Comparison of ENCODE assay signal across 17 cellular contexts in the genomic region with DNA sequence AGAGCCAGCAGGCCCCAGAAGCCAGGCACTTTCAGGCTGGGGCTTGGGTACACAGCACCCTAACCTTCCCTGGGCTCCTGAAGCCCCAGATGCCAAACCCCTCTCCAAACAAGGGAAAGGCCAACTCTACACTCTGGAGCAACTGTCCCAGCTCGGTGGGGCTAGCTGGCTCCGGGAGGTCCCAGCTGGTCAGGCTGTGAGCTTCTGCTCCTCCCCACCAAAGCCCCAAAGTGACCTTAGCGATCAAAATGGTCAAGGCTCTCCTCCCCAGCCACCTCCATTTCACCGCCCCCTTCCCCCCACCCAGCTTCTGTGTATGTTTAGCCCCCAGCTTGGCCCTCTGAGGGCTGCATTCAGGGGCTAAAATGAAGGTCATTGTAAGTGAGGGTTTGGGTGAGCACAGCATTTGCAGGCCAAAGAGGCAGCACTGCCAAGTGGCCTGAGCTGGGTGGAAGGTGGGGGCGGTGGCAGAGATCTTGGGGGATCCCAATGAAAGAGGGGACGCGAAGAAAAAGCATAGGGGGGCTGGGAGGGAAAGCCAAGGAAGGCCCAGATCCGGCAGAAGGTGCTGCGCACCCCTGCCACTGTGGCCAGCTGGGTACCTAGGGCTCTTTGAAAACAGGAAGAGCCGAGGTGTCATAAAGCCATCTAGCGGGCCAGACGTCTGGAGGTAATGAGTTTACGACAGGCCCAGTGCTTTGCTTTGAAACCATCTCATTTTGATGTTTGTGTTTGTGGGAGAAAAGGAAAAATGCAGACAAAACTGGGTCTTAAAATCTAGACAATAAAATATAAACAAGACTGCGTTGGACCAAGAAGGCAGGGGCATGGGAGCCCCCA. TPM values are rescaled to one million over a fixed set of nuclear protein-coding genes. Genes with fewer than 3 reads are reported as not detected.
A peak's percentile ranks its signal among the peaks of the same experiment; 100 is the strongest.
DNase-seq lines count a peak whose midpoint lies in the region; ATAC-seq, FAIRE-seq and TF ChIP-seq lines count a peak whose summit lies in the region.
"Had no signal": no experiment of that assay in that cellular context is flagged by ENCODE, and none has a peak within 500 bp of the region (broad histone marks: within the 10 kb centered on the region; RNA-seq: fewer than 3 reads in every experiment).

No MANE protein-coding gene starts in this region.

- H3K27me3 ChIP-seq in HepG2 (ENCODE audit: control insufficient read depth in 1 of 2, insufficient read depth in 2 of 2, low read length in 2 of 2) (peaks cover 15 to 83% of the 10 kb centered on the region in 2 experiments), right lobe of liver (peaks cover 25 to 71% of the 10 kb centered on the region in 2 donors), vagina (peaks cover 3% of the 10 kb centered on the region)

- intact Hi-C loops in HepG2 (cut with micrococcal nuclease; ENCODE audit: unreplicated experiment) (loop anchor here (2.0 kb wide), 1 partner anchor 1023 kb away; no protein-coding TSS in a partner anchor), right lobe of liver (cut with DNase I) (loop anchor here (10.0 kb wide), 2 partner anchors 689 to 709 kb away; no protein-coding TSS in a partner anchor), kidney (cut with DNase I) (loop anchor here (10.0 kb wide), 2 partner anchors 519 to 1029 kb away; no protein-coding TSS in a partner anchor), vagina (cut with DNase I) (loop anchor here (5.0 to 10.0 kb wide), 2 partner anchors 512 to 1019 kb away; no protein-coding TSS in a partner anchor)

- ATAC-seq in HepG2 (peak; percentile 42), right lobe of liver (no peak), HG02938 (IDR thresholded peaks at IDR 0.05; ENCODE audit: unreplicated experiment) (no peak)

- CTCF ChIA-PET in HepG2 (lab: Yijun Ruan, JAX; ENCODE audit: low intra/inter-chr PET ratio, low total read pairs): no interaction called here

- no peaks in the 10 kb centered on the region for H3K79me2 ChIP-seq in HepG2 (ENCODE audit: insufficient read depth, low read length)

- H3K27ac ChIP-seq in HepG2 (ENCODE audit: extremely low read length, insufficient read depth, low read length) (no peak overlapping the region), right lobe of liver (no peak overlapping the region), kidney (ENCODE audit: low read depth in 2 of 2, low read length in 2 of 2) (peak overlapping the region; percentile 91 to 95), vagina (peak overlapping the region; percentile 77)

- H3K9ac ChIP-seq in HepG2 (ENCODE audit: insufficient read depth, low read depth, low read length) (no peak overlapping the region), kidney (ENCODE audit: low read length in 2 of 2) (peak overlapping the region; percentile 59 to 86)

- WGBS in HepG2 (ENCODE audit: low lambda C conversion rate): 3% methylated on average over 14 of the region's 14 CpGs
- WGBS in right lobe of liver (ENCODE audit: insufficient coverage, low coverage, low lambda C conversion rate, missing lambda C conversion rate): 10% methylated on average over 12 of the region's 14 CpGs

- TF ChIP-seq POLR2A in HepG2 (IDR thresholded peaks at IDR 0.05; ENCODE audit: insufficient read depth in 1 of 2, low read depth in 2 of 2, low read length in 2 of 2) (no peak), right lobe of liver (IDR thresholded peaks at IDR 0.05) (no peak), vagina (IDR thresholded peaks at IDR 0.05) (no peak)

- in situ Hi-C loops in HepG2 (cut with HindIII; ENCODE audit: extremely low pct_ligation_motif_present, low pct_unique_long_range_greater_than_20kb): loop anchor here (5.0 kb wide), 4 partner anchors 427 to 1022 kb away; no protein-coding TSS in a partner anchor

- no peak for FAIRE-seq in HepG2 (lab: Jason Lieb, UNC)
- no peak for FAIRE-seq in kidney (lab: Jason Lieb, UNC)
- FAIRE-seq: RCC 7860 had no signal

- no peaks in the 10 kb centered on the region for H3K9me3 ChIP-seq in HepG2 (ENCODE audit: low read length)
- H3K9me3 ChIP-seq in right lobe of liver: no peaks in the 10 kb centered on the region
- no peaks in the 10 kb centered on the region for H3K9me3 ChIP-seq in kidney (ENCODE audit: control insufficient read depth in 1 of 2, low read length in 2 of 2)
- H3K9me3 ChIP-seq in vagina: no peaks in the 10 kb centered on the region

- no peak overlapping the region for H2AFZ ChIP-seq in HepG2 (ENCODE audit: low read length)

- H3K36me3 ChIP-seq in HepG2 (replicated peaks in 1 of 2; ENCODE audit: control insufficient read depth in 1 of 2, insufficient read depth in 2 of 2, low read length in 2 of 2): no peaks in the 10 kb centered on the region
- no peaks in the 10 kb centered on the region for H3K36me3 ChIP-seq in right lobe of liver
- H3K36me3 ChIP-seq in kidney (ENCODE audit: control insufficient read depth in 1 of 2, insufficient read depth in 2 of 2, low read length in 2 of 2): no peaks in the 10 kb centered on the region
- no peaks in the 10 kb centered on the region for H3K36me3 ChIP-seq in vagina

- no peak for TF ChIP-seq RAD21 in HepG2 (CRISPR knock-in tag; IDR thresholded peaks at IDR 0.05)

- TF ChIP-seq CTCF in HepG2 (CRISPR knock-in tag; IDR thresholded peaks at IDR 0.05): no peak
- no peak for TF ChIP-seq CTCF in right lobe of liver (IDR thresholded peaks at IDR 0.05)
- no peak for TF ChIP-seq CTCF in kidney (IDR thresholded peaks at IDR 0.05; ENCODE audit: borderline replicate concordance, extremely low read depth, insufficient read depth)
- TF ChIP-seq CTCF in vagina (IDR thresholded peaks at IDR 0.05): no peak

- no TSS peak for BruUV-seq in HepG2 (replicated peaks; lab: Mats Ljungman, UMichigan)

- H4K20me1 ChIP-seq in HepG2 (ENCODE audit: insufficient read depth, low read length): no peaks in the 10 kb centered on the region; the same call in 1 of the 2 replicates

- TF ChIP-seq EP300 in HepG2 (IDR thresholded peaks at IDR 0.05; ENCODE audit: low read depth in 2 of 2, low read length in 2 of 2) (no peak), HepG2 (CRISPR knock-in tag; IDR thresholded peaks at IDR 0.05; ENCODE audit: borderline replicate concordance) (no peak)

- POLR2A ChIA-PET in HepG2 (lab: Yijun Ruan, JAX): no interaction called here

- no peak overlapping the region for H3K4me3 ChIP-seq in HepG2 (replicated peaks in 1 of 3; ENCODE audit: insufficient read depth in 1 of 3, low read depth in 2 of 3, low read length in 3 of 3)
- no peak overlapping the region for H3K4me3 ChIP-seq in right lobe of liver
- H3K4me3 ChIP-seq in kidney (ENCODE audit: low read length in 2 of 2): peak overlapping the region in 1 of 2 donors; percentile 72
- peak overlapping the region in 1 of 2 donors; percentile 33 for H3K4me3 ChIP-seq in vagina

- no peaks in the 10 kb centered on the region for H3K4me1 ChIP-seq in HepG2 (ENCODE audit: insufficient read depth, low read length)
- H3K4me1 ChIP-seq in right lobe of liver: peaks cover 0 to 9% (median 0%) of the 10 kb centered on the region in 4 donors
- peaks cover 6 to 10% of the 10 kb centered on the region in 2 donors for H3K4me1 ChIP-seq in kidney (ENCODE audit: control insufficient read depth in 1 of 2, insufficient read depth in 1 of 2, low read depth in 1 of 2, low read length in 2 of 2)
- H3K4me1 ChIP-seq in vagina: peaks cover 11% of the 10 kb centered on the region

- DNase-seq in HepG2 (ENCODE audit: low spot score) (no peak), right lobe of liver (no peak), kidney (peak; percentile 75), vagina (ENCODE audit: extremely low spot score in 2 of 2) (no peak), activated T-cell treated with anti-CD3 and anti-CD28 coated beads for 4 hours (no peak)
- DNase-seq: activated CD4-positive, alpha-beta T cell treated with anti-CD3 and anti-CD28 coated beads, Interleukin-2, amount 50 U/mL, for 4 hours; activated naive CD8-positive, alpha-beta T cell treated with anti-CD3 and anti-CD28 coated beads for 36 hours; CD4-positive, alpha-beta T cell; DND-41; IMR-90; NCI-H526 treated with DMSO at 0.1 percent for 48 hours; retina had no signal

- no peak overlapping the region for H3K4me2 ChIP-seq in HepG2 (ENCODE audit: low read depth, low read length)

RNA-seq across cellular contexts. Expression of a gene that starts 2.9 kb away (rescaled TPM):
- total RNA-seq in HepG2 (2016; rRNA removed; fragmentation: Illumina TruSeq; extraction: Trizol) (not detected in 2 replicates), right lobe of liver (under 1 TPM in 1 of 6 experiments, not detected in 5; 0.25 TPM), kidney (36.5 TPM), vagina (12.5 TPM)
- not detected in 2 replicates for total RNA-seq in HepG2 (2016; cell fraction: cytosol; rRNA removed; fragmentation: Illumina TruSeq; extraction: Trizol; ENCODE audit: low read depth)
- total RNA-seq in HepG2 (2016; cell fraction: insoluble cytoplasmic fraction; rRNA removed; fragmentation: Illumina TruSeq; extraction: Trizol): not detected in 2 replicates
- total RNA-seq in HepG2 (2016; cell fraction: membrane; rRNA removed; fragmentation: Illumina TruSeq; extraction: Trizol): not detected in 2 replicates
- not detected in 2 replicates for total RNA-seq in HepG2 (2016; cell fraction: nucleus; rRNA removed; fragmentation: Illumina TruSeq; extraction: Trizol)
- polyA plus RNA-seq in HepG2 (2011; rRNA removed) (not detected in 2 replicates), kidney (ENCODE audit: insufficient read depth, low read depth, low replicate concordance) (36.4 TPM)
- not detected in 2 replicates for polyA plus RNA-seq in HepG2 (2011; cell fraction: cytosol; rRNA removed)
- not detected in 2 replicates for polyA plus RNA-seq in HepG2 (2011; cell fraction: nucleus; rRNA removed)
- polyA plus RNA-seq in HepG2 (2012): not detected in 2 replicates
- not detected in 2 replicates for polyA plus RNA-seq in HepG2 (2016; cell fraction: cytosol; fragmentation: Illumina TruSeq; extraction: Trizol; ENCODE audit: low read depth)
- not detected in 2 replicates for polyA plus RNA-seq in HepG2 (2016; cell fraction: insoluble cytoplasmic fraction; fragmentation: Illumina TruSeq; extraction: Trizol; ENCODE audit: low read depth)
- not detected in 2 replicates for polyA plus RNA-seq in HepG2 (2016; cell fraction: membrane; fragmentation: Illumina TruSeq; extraction: Trizol; ENCODE audit: low read depth)
- not detected in 2 replicates for polyA plus RNA-seq in HepG2 (2016; cell fraction: nucleus; fragmentation: Illumina TruSeq; extraction: Trizol; ENCODE audit: insufficient read depth, low read depth)
- 0.61 TPM in 1 of 2 replicates, not detected in the other for polyA minus RNA-seq in HepG2 (2011; rRNA and poly(A)+ RNA removed; ENCODE audit: low replicate concordance)
- polyA minus RNA-seq in HepG2 (2011; cell fraction: cytosol; rRNA and poly(A)+ RNA removed): not detected in 2 replicates
- polyA minus RNA-seq in HepG2 (2011; cell fraction: nucleus; rRNA and poly(A)+ RNA removed): not detected in 2 replicates
- total RNA-seq: activated naive CD8-positive, alpha-beta T cell treated with anti-CD3 and anti-CD28 coated beads for 36 hours; CD4-positive, alpha-beta T cell; IMR-90; natural killer cell treated with Interleukin-12 subunit alpha and Interleukin-12 subunit beta and Interleukin-15 and Interleukin-18, amount 100 ng/mL, for 72 hours had no signal
- polyA plus RNA-seq: AG04450, IMR-90 had no signal

RNA-seq across cellular contexts. Expression of a gene that starts 4.1 kb away (rescaled TPM):
- total RNA-seq in HepG2 (2016; rRNA removed; fragmentation: Illumina TruSeq; extraction: Trizol) (not detected in 2 replicates), right lobe of liver (under 1 TPM in 1 of 6 experiments, not detected in 5; 0.74 TPM), kidney (76.5 TPM), vagina (10.3 TPM)
- not detected in 2 replicates for total RNA-seq in HepG2 (2016; cell fraction: cytosol; rRNA removed; fragmentation: Illumina TruSeq; extraction: Trizol; ENCODE audit: low read depth)
- not detected in 2 replicates for total RNA-seq in HepG2 (2016; cell fraction: insoluble cytoplasmic fraction; rRNA removed; fragmentation: Illumina TruSeq; extraction: Trizol)
- total RNA-seq in HepG2 (2016; cell fraction: membrane; rRNA removed; fragmentation: Illumina TruSeq; extraction: Trizol): not detected in 2 replicates
- not detected in 2 replicates for total RNA-seq in HepG2 (2016; cell fraction: nucleus; rRNA removed; fragmentation: Illumina TruSeq; extraction: Trizol)
- polyA plus RNA-seq in HepG2 (2011; rRNA removed) (not detected in 2 replicates), kidney (ENCODE audit: insufficient read depth, low read depth, low replicate concordance) (122 TPM)
- not detected in 2 replicates for polyA plus RNA-seq in HepG2 (2011; cell fraction: cytosol; rRNA removed)
- polyA plus RNA-seq in HepG2 (2011; cell fraction: nucleus; rRNA removed): not detected in 2 replicates
- not detected in 2 replicates for polyA plus RNA-seq in HepG2 (2012)
- not detected in 2 replicates for polyA plus RNA-seq in HepG2 (2016; cell fraction: cytosol; fragmentation: Illumina TruSeq; extraction: Trizol; ENCODE audit: low read depth)
- polyA plus RNA-seq in HepG2 (2016; cell fraction: insoluble cytoplasmic fraction; fragmentation: Illumina TruSeq; extraction: Trizol; ENCODE audit: low read depth): not detected in 2 replicates
- polyA plus RNA-seq in HepG2 (2016; cell fraction: membrane; fragmentation: Illumina TruSeq; extraction: Trizol; ENCODE audit: low read depth): not detected in 2 replicates
- not detected in 2 replicates for polyA plus RNA-seq in HepG2 (2016; cell fraction: nucleus; fragmentation: Illumina TruSeq; extraction: Trizol; ENCODE audit: insufficient read depth, low read depth)
- not detected in 2 replicates for polyA minus RNA-seq in HepG2 (2011; rRNA and poly(A)+ RNA removed; ENCODE audit: low replicate concordance)
- not detected in 2 replicates for polyA minus RNA-seq in HepG2 (2011; cell fraction: cytosol; rRNA and poly(A)+ RNA removed)
- not detected in 2 replicates for polyA minus RNA-seq in HepG2 (2011; cell fraction: nucleus; rRNA and poly(A)+ RNA removed)
- total RNA-seq: activated naive CD8-positive, alpha-beta T cell treated with anti-CD3 and anti-CD28 coated beads for 36 hours; CD4-positive, alpha-beta T cell; IMR-90; natural killer cell treated with Interleukin-12 subunit alpha and Interleukin-12 subunit beta and Interleukin-15 and Interleukin-18, amount 100 ng/mL, for 72 hours had no signal
- polyA plus RNA-seq: AG04450, IMR-90 had no signal

RNA-seq across cellular contexts. Expression of a gene that starts 8.9 kb away (rescaled TPM):
- total RNA-seq in HepG2 (2016; rRNA removed; fragmentation: Illumina TruSeq; extraction: Trizol): not detected in 2 replicates
- not detected in 2 replicates for total RNA-seq in HepG2 (2016; cell fraction: cytosol; rRNA removed; fragmentation: Illumina TruSeq; extraction: Trizol; ENCODE audit: low read depth)
- total RNA-seq in HepG2 (2016; cell fraction: insoluble cytoplasmic fraction; rRNA removed; fragmentation: Illumina TruSeq; extraction: Trizol): not detected in 2 replicates
- not detected in 2 replicates for total RNA-seq in HepG2 (2016; cell fraction: membrane; rRNA removed; fragmentation: Illumina TruSeq; extraction: Trizol)
- total RNA-seq in HepG2 (2016; cell fraction: nucleus; rRNA removed; fragmentation: Illumina TruSeq; extraction: Trizol): not detected in 2 replicates
- polyA plus RNA-seq in HepG2 (2011; rRNA removed): not detected in 2 replicates
- polyA plus RNA-seq in HepG2 (2011; cell fraction: cytosol; rRNA removed): not detected in 2 replicates
- not detected in 2 replicates for polyA plus RNA-seq in HepG2 (2011; cell fraction: nucleus; rRNA removed)
- polyA plus RNA-seq in HepG2 (2012): not detected in 2 replicates
- not detected in 2 replicates for polyA plus RNA-seq in HepG2 (2016; cell fraction: cytosol; fragmentation: Illumina TruSeq; extraction: Trizol; ENCODE audit: low read depth)
- polyA plus RNA-seq in HepG2 (2016; cell fraction: insoluble cytoplasmic fraction; fragmentation: Illumina TruSeq; extraction: Trizol; ENCODE audit: low read depth): not detected in 2 replicates
- polyA plus RNA-seq in HepG2 (2016; cell fraction: membrane; fragmentation: Illumina TruSeq; extraction: Trizol; ENCODE audit: low read depth): not detected in 2 replicates
- polyA plus RNA-seq in HepG2 (2016; cell fraction: nucleus; fragmentation: Illumina TruSeq; extraction: Trizol; ENCODE audit: insufficient read depth, low read depth): not detected in 2 replicates
- not detected in 2 replicates for polyA minus RNA-seq in HepG2 (2011; rRNA and poly(A)+ RNA removed; ENCODE audit: low replicate concordance)
- polyA minus RNA-seq in HepG2 (2011; cell fraction: cytosol; rRNA and poly(A)+ RNA removed): not detected in 2 replicates
- not detected in 2 replicates for polyA minus RNA-seq in HepG2 (2011; cell fraction: nucleus; rRNA and poly(A)+ RNA removed)
- total RNA-seq in right lobe of liver: not detected
- 35.4 TPM for total RNA-seq in kidney
- polyA plus RNA-seq in kidney (ENCODE audit: insufficient read depth, low read depth, low replicate concordance): 28.2 TPM
- 19.6 TPM for total RNA-seq in vagina
- total RNA-seq: activated naive CD8-positive, alpha-beta T cell treated with anti-CD3 and anti-CD28 coated beads for 36 hours; CD4-positive, alpha-beta T cell; IMR-90; natural killer cell treated with Interleukin-12 subunit alpha and Interleukin-12 subunit beta and Interleukin-15 and Interleukin-18, amount 100 ng/mL, for 72 hours had no signal
- polyA plus RNA-seq: AG04450, IMR-90 had no signal

RNA-seq across cellular contexts. Expression of a gene that starts 18.4 kb away (rescaled TPM):
- total RNA-seq in HepG2 (2016; rRNA removed; fragmentation: Illumina TruSeq; extraction: Trizol) (not detected in 2 replicates), right lobe of liver (not detected), kidney (15.9 TPM), vagina (19.4 TPM)
- total RNA-seq in HepG2 (2016; cell fraction: cytosol; rRNA removed; fragmentation: Illumina TruSeq; extraction: Trizol; ENCODE audit: low read depth): not detected in 2 replicates
- not detected in 2 replicates for total RNA-seq in HepG2 (2016; cell fraction: insoluble cytoplasmic fraction; rRNA removed; fragmentation: Illumina TruSeq; extraction: Trizol)
- total RNA-seq in HepG2 (2016; cell fraction: membrane; rRNA removed; fragmentation: Illumina TruSeq; extraction: Trizol): not detected in 2 replicates
- not detected in 2 replicates for total RNA-seq in HepG2 (2016; cell fraction: nucleus; rRNA removed; fragmentation: Illumina TruSeq; extraction: Trizol)
- polyA plus RNA-seq in HepG2 (2011; rRNA removed) (not detected in 2 replicates), kidney (ENCODE audit: insufficient read depth, low read depth, low replicate concordance) (5.8 TPM)
- not detected in 2 replicates for polyA plus RNA-seq in HepG2 (2011; cell fraction: cytosol; rRNA removed)
- not detected in 2 replicates for polyA plus RNA-seq in HepG2 (2011; cell fraction: nucleus; rRNA removed)
- not detected in 2 replicates for polyA plus RNA-seq in HepG2 (2012)
- polyA plus RNA-seq in HepG2 (2016; cell fraction: cytosol; fragmentation: Illumina TruSeq; extraction: Trizol; ENCODE audit: low read depth): not detected in 2 replicates
- not detected in 2 replicates for polyA plus RNA-seq in HepG2 (2016; cell fraction: insoluble cytoplasmic fraction; fragmentation: Illumina TruSeq; extraction: Trizol; ENCODE audit: low read depth)
- not detected in 2 replicates for polyA plus RNA-seq in HepG2 (2016; cell fraction: membrane; fragmentation: Illumina TruSeq; extraction: Trizol; ENCODE audit: low read depth)
- polyA plus RNA-seq in HepG2 (2016; cell fraction: nucleus; fragmentation: Illumina TruSeq; extraction: Trizol; ENCODE audit: insufficient read depth, low read depth): not detected in 2 replicates
- 0.72 TPM in 1 of 2 replicates, not detected in the other for polyA minus RNA-seq in HepG2 (2011; rRNA and poly(A)+ RNA removed; ENCODE audit: low replicate concordance)
- not detected in 2 replicates for polyA minus RNA-seq in HepG2 (2011; cell fraction: cytosol; rRNA and poly(A)+ RNA removed)
- polyA minus RNA-seq in HepG2 (2011; cell fraction: nucleus; rRNA and poly(A)+ RNA removed): not detected in 2 replicates
- total RNA-seq: activated naive CD8-positive, alpha-beta T cell treated with anti-CD3 and anti-CD28 coated beads for 36 hours; CD4-positive, alpha-beta T cell; IMR-90; natural killer cell treated with Interleukin-12 subunit alpha and Interleukin-12 subunit beta and Interleukin-15 and Interleukin-18, amount 100 ng/mL, for 72 hours had no signal
- polyA plus RNA-seq: AG04450, IMR-90 had no signal

RNA-seq across cellular contexts. Expression of a gene that starts 25.8 kb away (rescaled TPM):
- not detected in 2 replicates for total RNA-seq in HepG2 (2016; rRNA removed; fragmentation: Illumina TruSeq; extraction: Trizol)
- not detected in 2 replicates for total RNA-seq in HepG2 (2016; cell fraction: cytosol; rRNA removed; fragmentation: Illumina TruSeq; extraction: Trizol; ENCODE audit: low read depth)
- total RNA-seq in HepG2 (2016; cell fraction: insoluble cytoplasmic fraction; rRNA removed; fragmentation: Illumina TruSeq; extraction: Trizol): not detected in 2 replicates
- total RNA-seq in HepG2 (2016; cell fraction: membrane; rRNA removed; fragmentation: Illumina TruSeq; extraction: Trizol): not detected in 2 replicates
- total RNA-seq in HepG2 (2016; cell fraction: nucleus; rRNA removed; fragmentation: Illumina TruSeq; extraction: Trizol): not detected in 2 replicates
- not detected in 2 replicates for polyA plus RNA-seq in HepG2 (2011; rRNA removed)
- not detected in 2 replicates for polyA plus RNA-seq in HepG2 (2011; cell fraction: cytosol; rRNA removed)
- polyA plus RNA-seq in HepG2 (2011; cell fraction: nucleus; rRNA removed): not detected in 2 replicates
- not detected in 2 replicates for polyA plus RNA-seq in HepG2 (2012)
- polyA plus RNA-seq in HepG2 (2016; cell fraction: cytosol; fragmentation: Illumina TruSeq; extraction: Trizol; ENCODE audit: low read depth): not detected in 2 replicates
- polyA plus RNA-seq in HepG2 (2016; cell fraction: insoluble cytoplasmic fraction; fragmentation: Illumina TruSeq; extraction: Trizol; ENCODE audit: low read depth): not detected in 2 replicates
- polyA plus RNA-seq in HepG2 (2016; cell fraction: membrane; fragmentation: Illumina TruSeq; extraction: Trizol; ENCODE audit: low read depth): not detected in 2 replicates
- not detected in 2 replicates for polyA plus RNA-seq in HepG2 (2016; cell fraction: nucleus; fragmentation: Illumina TruSeq; extraction: Trizol; ENCODE audit: insufficient read depth, low read depth)
- not detected in 2 replicates for polyA minus RNA-seq in HepG2 (2011; rRNA and poly(A)+ RNA removed; ENCODE audit: low replicate concordance)
- polyA minus RNA-seq in HepG2 (2011; cell fraction: cytosol; rRNA and poly(A)+ RNA removed): not detected in 2 replicates
- not detected in 2 replicates for polyA minus RNA-seq in HepG2 (2011; cell fraction: nucleus; rRNA and poly(A)+ RNA removed)
- total RNA-seq in right lobe of liver: not detected
- total RNA-seq in kidney: not detected
- polyA plus RNA-seq in kidney (ENCODE audit: insufficient read depth, low read depth, low replicate concordance): not detected
- total RNA-seq in vagina: 1.7 TPM
- total RNA-seq: activated naive CD8-positive, alpha-beta T cell treated with anti-CD3 and anti-CD28 coated beads for 36 hours; CD4-positive, alpha-beta T cell; IMR-90; natural killer cell treated with Interleukin-12 subunit alpha and Interleukin-12 subunit beta and Interleukin-15 and Interleukin-18, amount 100 ng/mL, for 72 hours had no signal
- polyA plus RNA-seq: AG04450, esophagus, IMR-90 had no signal

Comparison
In these comparisons a context has a peak if more than half of its experiments do, and no peak if none do; other contexts are left out.
1. H3K27ac ChIP-seq: peak in kidney (2 of 2) and vagina (single experiment); none in HepG2 (single experiment) and right lobe of liver (0 of 3).
2. RNA of a gene that starts 2.9 kb away (total RNA-seq): 36.5 TPM in kidney (single experiment) and 12.5 TPM in vagina (single experiment); not detected in HepG2 and 0.25 TPM in right lobe of liver; every median in the first group is over 10 times any median in the second.
3. RNA of a gene that starts 8.9 kb away (total RNA-seq): 35.4 TPM in kidney (single experiment) and 19.6 TPM in vagina (single experiment); not detected in HepG2 and not detected in right lobe of liver; every median in the first group is over 10 times any median in the second.